8 cellular contexts compared by ENCODE assay signal in the genomic region with DNA sequence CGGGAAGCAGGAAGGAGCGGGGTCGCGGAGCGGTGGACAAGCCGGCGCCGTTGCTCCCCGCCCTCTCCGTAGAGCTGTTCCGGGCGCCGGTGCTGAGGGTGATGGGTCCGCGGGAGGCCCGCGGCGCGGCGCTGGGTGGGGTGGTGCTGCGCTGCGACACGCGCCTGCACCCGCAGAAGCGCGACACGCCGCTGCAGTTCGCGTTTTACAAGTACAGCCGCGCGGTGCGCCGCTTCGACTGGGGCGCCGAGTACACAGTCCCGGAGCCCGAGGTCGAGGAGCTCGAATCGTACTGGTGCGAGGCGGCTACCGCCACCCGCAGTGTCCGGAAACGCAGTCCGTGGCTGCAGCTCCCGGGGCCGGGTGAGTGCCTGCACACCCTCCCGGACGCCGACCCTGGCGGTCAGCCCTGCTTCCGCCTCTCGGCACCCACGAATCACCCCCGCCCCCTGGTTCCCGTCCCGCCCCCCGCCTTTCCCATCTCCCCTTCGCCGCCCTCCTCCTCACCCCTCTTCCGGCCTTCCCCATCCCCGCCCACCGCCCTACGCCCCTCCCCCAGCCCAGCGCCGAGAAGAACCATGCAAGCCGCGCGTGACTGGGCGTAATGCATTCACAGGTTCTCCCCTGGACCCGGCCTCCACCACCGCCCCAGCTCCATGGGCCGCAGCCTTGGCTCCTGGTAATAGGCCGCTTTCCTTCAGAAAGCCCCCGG. TPM values are rescaled to one million over a fixed set of nuclear protein-coding genes. Genes with fewer than 3 reads are reported as not detected.
A peak's percentile ranks its signal among the peaks of the same experiment; 100 is the strongest.
DNase-seq lines count a peak whose midpoint lies in the region; ATAC-seq and TF ChIP-seq lines count a peak whose summit lies in the region.

No MANE protein-coding gene starts in this region.

- no peaks in the 10 kb centered on the region for H3K36me3 ChIP-seq in CD8-positive, alpha-beta memory T cell (ENCODE audit: insufficient read depth, low read length)
- H3K36me3 ChIP-seq in Panc1 (ENCODE audit: control insufficient read depth, insufficient read depth, low read length) (no peaks in the 10 kb centered on the region; the same call in 1 of the 2 replicates), stomach (no peaks in the 10 kb centered on the region)

- H3K36me3 Mint-ChIP-seq in CD8-positive, alpha-beta memory T cell = peaks cover 0 to 8% (median 0%) of the 10 kb centered on the region in 3 donors
- H3K36me3 Mint-ChIP-seq in natural killer cell = no peaks in the 10 kb centered on the region

- peak overlapping the region in 7 of 8 donors; percentile 84 to 89 (median 87) for H3K27ac Mint-ChIP-seq in CD8-positive, alpha-beta memory T cell
- peak overlapping the region; percentile 98 for H3K27ac Mint-ChIP-seq in natural killer cell

- no peaks in the 10 kb centered on the region for H3K27me3 ChIP-seq in CD8-positive, alpha-beta memory T cell (ENCODE audit: insufficient read depth, low read length, poor library complexity, severe bottlenecking)
- H3K27me3 ChIP-seq in Panc1 (ENCODE audit: control insufficient read depth, insufficient read depth, low read length) (no peaks in the 10 kb centered on the region), stomach (peaks cover 0 to 55% (median 0%) of the 10 kb centered on the region in 3 donors)

- no peak for TF ChIP-seq POLR2A in stomach (IDR thresholded peaks at IDR 0.05)

- DNase-seq in CD8-positive, alpha-beta memory T cell = peak; percentile 68 to 84 (median 70)
- DNase-seq in Panc1 (ENCODE audit: low read depth, low spot score) (no peak), fibroblast of pulmonary artery (ENCODE audit: low read depth) (peak; percentile 86), natural killer cell (peak; percentile 76), stomach (peak; percentile 84)
- DNase-seq in activated T-helper 9 cell treated with anti-CD3 and anti-CD28 coated beads, Interleukin-2, amount 50 U/mL, for 16 hours (ENCODE audit: low read depth) = peak; percentile 54

- peaks cover 36 to 48% (median 47%) of the 10 kb centered on the region in 3 donors for H3K4me1 Mint-ChIP-seq in CD8-positive, alpha-beta memory T cell
- H3K4me1 Mint-ChIP-seq in natural killer cell = peaks cover 65 to 83% of the 10 kb centered on the region in 2 donors

- POLR2A ChIA-PET in CD8-positive, alpha-beta memory T cell (lab: Charles Lee) = interaction anchor here (0.6 to 5.6 kb wide), 5 partner anchors 12 to 501 kb away, joined by 3 to 69 read pairs (median 6); a partner anchor contains a TSS
- POLR2A ChIA-PET in Panc1 (lab: Charles Lee) = no interaction called here

- in situ Hi-C loops in Panc1 (cut with HindIII; ENCODE audit: low pct_unique_long_range_greater_than_20kb, low sequenced_read_pairs) = loop anchor here (25.0 kb wide), 1 partner anchor 189 kb away; a partner anchor contains a TSS

- H3K27ac ChIP-seq in CD8-positive, alpha-beta memory T cell (ENCODE audit: low read depth, low read length) = peak overlapping the region; percentile 89
- H3K27ac ChIP-seq in Panc1 (ENCODE audit: low read length) = peak overlapping the region; percentile 75
- peak overlapping the region; percentile 79 to 90 (median 88) for H3K27ac ChIP-seq in stomach

- TF ChIP-seq CTCF in Panc1 (IDR thresholded peaks at IDR 0.05) = no peak
- no peak for TF ChIP-seq CTCF in fibroblast of pulmonary artery (IDR thresholded peaks at IDR 0.05; ENCODE audit: low read length, missing control alignments)
- no peak for TF ChIP-seq CTCF in natural killer cell (IDR thresholded peaks at IDR 0.05)
- no peak for TF ChIP-seq CTCF in stomach (IDR thresholded peaks at IDR 0.05)

- H3K4me1 ChIP-seq in CD8-positive, alpha-beta memory T cell (ENCODE audit: insufficient read depth, low read length) = peaks cover 23% of the 10 kb centered on the region
- H3K4me1 ChIP-seq in Panc1 (ENCODE audit: control insufficient read depth, insufficient read depth, low read length) (peaks cover 6% of the 10 kb centered on the region; the same call in 1 of the 2 replicates), stomach (peaks cover 8 to 26% (median 19%) of the 10 kb centered on the region in 4 donors)

- ATAC-seq in GM19395 (IDR thresholded peaks at IDR 0.05; ENCODE audit: unreplicated experiment) (peak; percentile 59), HG03565 (IDR thresholded peaks at IDR 0.05; ENCODE audit: unreplicated experiment) (peak; percentile 28), Panc1 (peak; percentile 84), natural killer cell (peak; percentile 65 to 79 (median 70))

- intact Hi-C loops in Panc1 (cut with micrococcal nuclease; ENCODE audit: unreplicated experiment) (no loop called here), natural killer cell (cut with micrococcal nuclease) (loop anchor here (1.0 to 10.0 kb wide), 2 partner anchors 12 to 182 kb away; a partner anchor contains a TSS), stomach (cut with DNase I; ENCODE audit: low total_unique reads) (no loop called here)

- no peaks in the 10 kb centered on the region for H3K27me3 Mint-ChIP-seq in CD8-positive, alpha-beta memory T cell
- H3K27me3 Mint-ChIP-seq in natural killer cell (ENCODE audit: low read depth in 2 of 2) = no peaks in the 10 kb centered on the region

- CTCF ChIA-PET in CD8-positive, alpha-beta memory T cell (lab: Charles Lee) = interaction anchor here (0.8 to 6.0 kb wide), 12 partner anchors 9 to 203 kb away, joined by 3 to 102 read pairs (median 4); a partner anchor contains a TSS
- CTCF ChIA-PET in Panc1 (lab: Charles Lee) = interaction anchor here (0.6 to 2.4 kb wide), 4 partner anchors 11 to 242 kb away, joined by 3 to 9 read pairs (median 4); a partner anchor contains a TSS

- peak overlapping the region; percentile 94 to 99 (median 97) for H3K4me3 Mint-ChIP-seq in CD8-positive, alpha-beta memory T cell
- peak overlapping the region; percentile 100 for H3K4me3 Mint-ChIP-seq in natural killer cell

- no peak for TF ChIP-seq EP300 in stomach (IDR thresholded peaks at IDR 0.05)

- 0 to 1% (median 0%) methylated on average over 19 to 80 of the region's 81 CpGs for WGBS in stomach, 5 donors

- no TSS peak for BruUV-seq in Panc1 (replicated peaks; lab: Mats Ljungman, UMichigan)

- no peaks in the 10 kb centered on the region for H3K9me3 ChIP-seq in CD8-positive, alpha-beta memory T cell (ENCODE audit: low read length)
- no peaks in the 10 kb centered on the region for H3K9me3 ChIP-seq in Panc1 (ENCODE audit: control insufficient read depth, insufficient read depth, low read depth, low read length)
- no peaks in the 10 kb centered on the region for H3K9me3 ChIP-seq in stomach

- H3K4me3 ChIP-seq in CD8-positive, alpha-beta memory T cell (ENCODE audit: low read length) = peak overlapping the region; percentile 93
- peak overlapping the region; percentile 56 to 89 for H3K4me3 ChIP-seq in Panc1 (ENCODE audit: low read depth in 2 of 2, low read length in 2 of 2)
- H3K4me3 ChIP-seq in fibroblast of pulmonary artery (replicated peaks; ENCODE audit: low read depth, low read length) = peak overlapping the region; percentile 69
- peak overlapping the region; percentile 68 to 93 (median 78) for H3K4me3 ChIP-seq in stomach

- H3K9me3 Mint-ChIP-seq in CD8-positive, alpha-beta memory T cell = no peaks in the 10 kb centered on the region
- H3K9me3 Mint-ChIP-seq in natural killer cell = no peaks in the 10 kb centered on the region

RNA-seq across cellular contexts. Expression of a gene that starts 5.4 kb away (rescaled TPM):
- total RNA-seq in CD8-positive, alpha-beta memory T cell = under 1 TPM; 0.24 to 0.33 TPM
- polyA plus RNA-seq in CD8-positive, alpha-beta memory T cell = 2.2 TPM
- total RNA-seq in Panc1 (2021; ENCODE audit: unreplicated experiment) (0.41 TPM), natural killer cell (1 to 10 TPM; 3.6 to 6.2 (median 5.2) TPM), stomach (1 to 10 TPM in 1 of 5 donors, under 1 TPM in 1, not detected in 3; 0.55 to 3.8 TPM)
- not detected for polyA plus RNA-seq in Panc1 (2012; ENCODE audit: insufficient read length)
- polyA plus RNA-seq in stomach = under 1 TPM in 2 of 3 donors, not detected in 1; 0.30 to 0.68 TPM

RNA-seq across cellular contexts. Expression of a gene that starts 19.8 kb away (rescaled TPM):
- not detected for total RNA-seq in CD8-positive, alpha-beta memory T cell
- not detected for polyA plus RNA-seq in CD8-positive, alpha-beta memory T cell
- total RNA-seq in Panc1 (2021; ENCODE audit: unreplicated experiment) (0.15 TPM), natural killer cell (under 1 TPM; 0.41 to 0.90 (median 0.80) TPM), stomach (1 to 10 TPM in 1 of 5 donors, not detected in 4; 2.6 TPM)
- polyA plus RNA-seq in Panc1 (2012; ENCODE audit: insufficient read length) = not detected
- polyA plus RNA-seq in stomach = 1 to 10 TPM in 2 of 3 donors, not detected in 1; 1.8 to 3.4 TPM

RNA-seq across cellular contexts. Expression of a gene that starts 22.8 kb away (rescaled TPM):
- 10 to 100 TPM; 39.7 to 40.4 TPM for total RNA-seq in CD8-positive, alpha-beta memory T cell
- polyA plus RNA-seq in CD8-positive, alpha-beta memory T cell = 59.5 TPM
- total RNA-seq in Panc1 (2021; ENCODE audit: unreplicated experiment) (22.0 TPM), natural killer cell (10 to 100 TPM; 26.9 to 31.7 (median 28.5) TPM), stomach (10 to 100 TPM in 4 of 5 donors, 1 to 10 TPM in 1; 1.8 to 39.1 (median 22.2) TPM)
- 17.3 TPM for polyA plus RNA-seq in Panc1 (2012; ENCODE audit: insufficient read length)
- 10 to 100 TPM; 14.1 to 26.7 (median 20.2) TPM for polyA plus RNA-seq in stomach

RNA-seq across cellular contexts. Expression of a gene that starts 39.3 kb away (rescaled TPM):
- 10 to 100 TPM; 22.4 to 22.8 TPM for total RNA-seq in CD8-positive, alpha-beta memory T cell
- polyA plus RNA-seq in CD8-positive, alpha-beta memory T cell = 14.7 TPM
- total RNA-seq in Panc1 (2021; ENCODE audit: unreplicated experiment) (16.4 TPM), natural killer cell (10 to 100 TPM; 16.8 to 25.0 (median 21.8) TPM), stomach (10 to 100 TPM in 4 of 5 donors, 1 to 10 TPM in 1; 5.5 to 54.3 (median 22.7) TPM)
- 8.4 TPM for polyA plus RNA-seq in Panc1 (2012; ENCODE audit: insufficient read length)
- polyA plus RNA-seq in stomach = 1 to 10 TPM; 3.4 to 4.4 (median 3.6) TPM

Comparison
In these comparisons a context has a peak if more than half of its experiments do, and no peak if none do; other contexts are left out.
1. ATAC-seq: peak in every context shown above with its lines; median percentile 84 in Panc1; 70 in natural killer cell; 59 in GM19395; 28 in HG03565.